In genomic region chr17:50169881-50170459, GRCh38 we compare ENCODE assay signal across 20 cellular contexts. TPM values are rescaled to one million over a fixed set of nuclear protein-coding genes. Genes with fewer than 3 reads are reported as not detected.
DNase-seq lines count a peak whose midpoint lies in the region; ATAC-seq and TF ChIP-seq lines count a peak whose summit lies in the region.
"Had no signal": no experiment of that assay in that cellular context is flagged by ENCODE, and none has a peak within 500 bp of the region (broad histone marks: within the 10 kb centered on the region; RNA-seq: fewer than 3 reads in every experiment).

No MANE protein-coding gene starts in this region.

- H3K4me3 ChIP-seq in lower lobe of right lung, result no peak overlapping the region
- H3K4me3 ChIP-seq in spleen, result no peak overlapping the region
- H3K4me3 ChIP-seq: breast epithelium, Peyer's patch, SK-N-MC, skin epidermis had no signal

- H3K9me3 ChIP-seq in lower lobe of right lung (no peaks in the 10 kb centered on the region), spleen (no peaks in the 10 kb centered on the region)
- H3K9me3 ChIP-seq: breast epithelium, Peyer's patch had no signal

- intact Hi-C loops in lower lobe of right lung (cut with DNase I) (no loop called here), spleen (cut with DNase I; ENCODE audit: low total_unique reads) (no loop called here)

- H3K4me1 ChIP-seq in lower lobe of right lung (peaks cover 13% of the 10 kb centered on the region), spleen (peaks cover 0 to 24% (median 8%) of the 10 kb centered on the region in 6 donors)
- H3K4me1 ChIP-seq: breast epithelium had no signal

- no peaks in the 10 kb centered on the region for H3K36me3 Mint-ChIP-seq in IgD-negative memory B cell
- H3K36me3 Mint-ChIP-seq: type B pancreatic cell had no signal

- H3K27me3 Mint-ChIP-seq in IgD-negative memory B cell, result no peaks in the 10 kb centered on the region

- WGBS in spleen, 5 donors, result 89 to 92% (median 90%) methylated on average over 4 to 9 of the region's 9 CpGs

- H3K27me3 ChIP-seq in lower lobe of right lung (ENCODE audit: low read depth) (no peaks in the 10 kb centered on the region), spleen (replicated peaks in 1 of 7) (peaks cover 0 to 7% (median 0%) of the 10 kb centered on the region in 7 donors)
- H3K27me3 ChIP-seq: breast epithelium, Peyer's patch had no signal

- DNase-seq in RWPE1 (ENCODE audit: low spot score), result no peak
- DNase-seq in lower lobe of right lung, result peak; percentile 37
- peak; percentile 71 for DNase-seq in spleen
- no peak for DNase-seq in caudate nucleus (lab: John Stamatoyannopoulos, UW)
- DNase-seq in NCI-H526 treated with DMSO at 0.1 percent for 48 hours (lab: John Stamatoyannopoulos, UW), result no peak
- DNase-seq: NCI-H1436 treated with DMSO at 0.1 percent for 48 hours had no signal

- CTCF ChIA-PET in RWPE1 (lab: Yijun Ruan, JAX), result interaction anchor here (0.6 to 2.0 kb wide), 25 partner anchors 8 to 327 kb away, joined by 3 to 35 read pairs (median 4); partner anchors contain the start of genes COL1A1 and TMEM92

- ATAC-seq in lower lobe of right lung (no peak), HG03457 (IDR thresholded peaks at IDR 0.05; ENCODE audit: unreplicated experiment) (no peak)

- POLR2A ChIA-PET in RWPE1 (lab: Yijun Ruan, JAX; ENCODE audit: low non-redundant PET), result interaction anchor here (0.6 kb wide), 1 partner anchor 17 kb away, joined by 3 read pairs; no protein-coding TSS in a partner anchor

- no peak for TF ChIP-seq POLR2A in spleen (IDR thresholded peaks at IDR 0.05)

- H3K36me3 ChIP-seq in lower lobe of right lung, result no peaks in the 10 kb centered on the region
- H3K36me3 ChIP-seq in spleen, result no peaks in the 10 kb centered on the region
- H3K36me3 ChIP-seq: breast epithelium, Peyer's patch, WERI-Rb-1 had no signal

- TF ChIP-seq CTCF in RWPE1 (conservative IDR thresholded peaks at IDR 0.05; ENCODE audit: low read depth) (no peak), lower lobe of right lung (IDR thresholded peaks at IDR 0.05) (no peak), spleen (IDR thresholded peaks at IDR 0.05 in 8 of 11, conservative IDR thresholded peaks at IDR 0.05 in 3 of 11) (no peak)

- no peak overlapping the region for H3K4me3 Mint-ChIP-seq in IgD-negative memory B cell
- H3K4me3 Mint-ChIP-seq: nephron progenitor cell had no signal

- H3K4me1 Mint-ChIP-seq in IgD-negative memory B cell, result peaks cover 8 to 9% (median 9%) of the 10 kb centered on the region in 3 donors

- H3K9me3 Mint-ChIP-seq in IgD-negative memory B cell, result no peaks in the 10 kb centered on the region
- H3K9me3 Mint-ChIP-seq: nephron progenitor cell; T-helper 2 cell treated with Interferon-gamma antibody and Interleukin-4, amounts not matched to agents 5 μg/mL and 100 μg/mL, for 36 hours; type B pancreatic cell had no signal

- peak overlapping the region; percentile 33 for H3K27ac ChIP-seq in RWPE1
- no peak overlapping the region for H3K27ac ChIP-seq in lower lobe of right lung
- H3K27ac ChIP-seq in spleen, result peak overlapping the region in 1 of 8 donors; percentile 47
- no peak overlapping the region for H3K27ac ChIP-seq in caudate nucleus (ENCODE audit: low read depth, low read length)
- H3K27ac ChIP-seq: Peyer's patch, SK-N-MC, WERI-Rb-1 had no signal

- H3K27ac Mint-ChIP-seq in IgD-negative memory B cell, result peak overlapping the region in 2 of 3 donors; percentile 43 to 60
- H3K27ac Mint-ChIP-seq: nephron progenitor cell had no signal

RNA-seq across cellular contexts. Expression of gene SGCA, which starts 4.2 kb away (rescaled TPM):
- polyA plus RNA-seq in IgD-negative memory B cell, result 2.9 TPM
- total RNA-seq in lower lobe of right lung, result 9.1 TPM
- 1 to 10 TPM in 6 of 7 donors, not detected in 1; 1.2 to 4.7 (median 2.7) TPM for total RNA-seq in spleen
- polyA plus RNA-seq in spleen, result 1 to 10 TPM; 3.7 to 5.9 (median 5.7) TPM
- total RNA-seq: dermis microvascular lymphatic vessel endothelial cell, fibroblast of villous mesenchyme, kidney epithelial cell, M059J had no signal

RNA-seq across cellular contexts. Expression of gene PPP1R9B, which starts 19.5 kb away (rescaled TPM):
- polyA plus RNA-seq in IgD-negative memory B cell (4.2 TPM), spleen (100 to 1,000 TPM in 1 of 3 donors, 10 to 100 TPM in 2; 30.0 to 105 (median 40.9) TPM)
- total RNA-seq in lower lobe of right lung (92.6 TPM), spleen (100 to 1,000 TPM in 4 of 7 donors, 10 to 100 TPM in 3; 54.1 to 136 (median 112) TPM)

RNA-seq across cellular contexts. Expression of gene COL1A1, which starts 31.5 kb away (rescaled TPM):
- 0.74 TPM for polyA plus RNA-seq in IgD-negative memory B cell
- total RNA-seq in lower lobe of right lung, result 142 TPM
- total RNA-seq in spleen, result 100 to 1,000 TPM in 2 of 7 donors, 10 to 100 TPM in 4, 1 to 10 TPM in 1; 7.4 to 458 (median 65.4) TPM
- polyA plus RNA-seq in spleen, result 10 to 100 TPM in 2 of 3 donors, 1 to 10 TPM in 1; 7.1 to 24.0 (median 11.3) TPM

RNA-seq across cellular contexts. Expression of gene SAMD14, which starts 40.0 kb away (rescaled TPM):
- 0.15 TPM for polyA plus RNA-seq in IgD-negative memory B cell
- total RNA-seq in lower lobe of right lung, result 9.2 TPM
- total RNA-seq in spleen, result 1 to 10 TPM; 1.2 to 7.5 (median 4.1) TPM
- 1 to 10 TPM; 1.1 to 1.9 (median 1.1) TPM for polyA plus RNA-seq in spleen

Comparison
In these comparisons a context has a peak if more than half of its experiments do, and no peak if none do; other contexts are left out.
1. DNase-seq: peak in lower lobe of right lung (single experiment) and spleen (single experiment); none in RWPE1 (single experiment), caudate nucleus (0 of 61) and NCI-H526 treated with DMSO at 0.1 percent for 48 hours (single experiment).